In the genomic region with DNA sequence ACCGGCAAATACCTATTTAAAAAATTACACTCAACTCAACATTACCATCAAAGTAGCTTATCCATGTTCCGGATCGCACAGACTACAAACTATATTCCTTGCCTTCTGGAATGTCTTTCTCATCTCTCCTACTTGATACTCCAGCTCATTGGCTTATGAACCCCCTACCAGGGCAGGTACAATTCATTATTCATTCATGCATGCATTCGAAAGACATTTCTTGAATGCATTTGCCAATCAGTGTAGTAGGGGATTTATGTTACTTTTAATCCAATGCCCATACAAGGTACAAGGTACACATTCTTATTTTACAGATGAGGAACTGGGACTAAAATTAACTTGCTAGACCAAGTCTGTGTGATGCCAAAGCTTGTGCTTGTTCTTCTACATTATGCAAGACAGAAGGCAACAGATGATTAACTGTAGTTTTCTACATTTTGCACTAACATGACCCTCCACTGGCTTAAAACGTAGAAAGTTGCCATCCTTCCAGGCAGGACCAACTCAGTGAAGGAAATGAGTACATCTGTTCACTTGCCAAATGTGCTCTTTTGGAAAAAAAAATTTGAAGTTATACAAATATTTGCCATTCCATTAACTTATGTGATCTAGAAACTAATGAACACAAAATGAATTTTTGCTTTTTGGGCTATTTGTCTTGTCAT, we compare ENCODE assay signal across 20 cellular contexts. TPM values are rescaled to one million over a fixed set of nuclear protein-coding genes. Genes with fewer than 3 reads are reported as not detected.
DNase-seq lines count a peak whose midpoint lies in the region; ATAC-seq, FAIRE-seq and TF ChIP-seq lines count a peak whose summit lies in the region.
"Had no signal": no experiment of that assay in that cellular context is flagged by ENCODE, and none has a peak within 500 bp of the region (broad histone marks: within the 10 kb centered on the region; RNA-seq: fewer than 3 reads in every experiment).

No MANE protein-coding gene starts in this region.

- TF ChIP-seq CTCF in A549 (IDR thresholded peaks at IDR 0.05) = no peak
- TF ChIP-seq CTCF in PC-3 (conservative IDR thresholded peaks at IDR 0.05; ENCODE audit: low read depth, low read length) = no peak
- TF ChIP-seq CTCF in glutamatergic neuron (IDR thresholded peaks at IDR 0.05; ENCODE audit: partially characterized antibody, unreplicated experiment) = no peak
- no peak for TF ChIP-seq CTCF in sigmoid colon (IDR thresholded peaks at IDR 0.05)
- TF ChIP-seq CTCF in MM.1S (IDR thresholded peaks at IDR 0.05; ENCODE audit: low read length) = no peak

- H3K27ac Mint-ChIP-seq in glutamatergic neuron (ENCODE audit: unreplicated experiment) = peak overlapping the region; percentile 31
- no peak overlapping the region for H3K27ac Mint-ChIP-seq in activated CD4-positive, alpha-beta T cell treated with anti-CD3 and anti-CD28 coated beads for 36 hours
- H3K27ac Mint-ChIP-seq: activated CD4-positive, alpha-beta memory T cell treated with anti-CD3 and anti-CD28 coated beads, Interleukin-2, amount 10 ng/mL, durations not matched to agents 7 days and 5 days; activated T-helper 1 cell treated with anti-CD3 and anti-CD28 coated beads, Interleukin-12 subunit alpha, Interleukin-12 subunit beta, Interleukin-2, Interleukin-4 antibody, amounts not matched to agents 30 ng/mL and 10 ng/mL and 1 ng/mL, durations not matched to agents 14 hours and 24 hours and 36 hours; dendritic cell treated with granulocyte-macrophage colony-stimulating factor and Interleukin-4, amounts not matched to agents 40 ng/mL and 50 ng/mL, for 4 days; memory B cell had no signal

- H3K9me3 Mint-ChIP-seq in glutamatergic neuron (ENCODE audit: unreplicated experiment) = peaks cover 3% of the 10 kb centered on the region
- H3K9me3 Mint-ChIP-seq in activated CD4-positive, alpha-beta T cell treated with anti-CD3 and anti-CD28 coated beads for 36 hours (ENCODE audit: low read depth) = no peaks in the 10 kb centered on the region
- H3K9me3 Mint-ChIP-seq: activated CD4-positive, alpha-beta memory T cell treated with anti-CD3 and anti-CD28 coated beads, Interleukin-2, amount 10 ng/mL, durations not matched to agents 7 days and 5 days; activated T-helper 1 cell treated with anti-CD3 and anti-CD28 coated beads, Interleukin-12 subunit alpha, Interleukin-12 subunit beta, Interleukin-2, Interleukin-4 antibody, amounts not matched to agents 30 ng/mL and 10 ng/mL and 1 ng/mL, durations not matched to agents 14 hours and 24 hours and 36 hours had no signal

- H3F3A ChIP-seq in PC-3 (ENCODE audit: low read length, unreplicated experiment) (no peaks in the 10 kb centered on the region), MM.1S (ENCODE audit: insufficient read depth, low read length) (no peaks in the 10 kb centered on the region)

- H2AFZ ChIP-seq in PC-3 (ENCODE audit: low read length) (no peak overlapping the region), MM.1S (ENCODE audit: low read length) (no peak overlapping the region)

- no peak overlapping the region for H3K4me3 ChIP-seq in A549
- H3K4me3 ChIP-seq in PC-3 (ENCODE audit: low read length) = no peak overlapping the region
- no peak overlapping the region for H3K4me3 ChIP-seq in sigmoid colon
- no peak overlapping the region for H3K4me3 ChIP-seq in MM.1S (ENCODE audit: low read length)

- no peaks in the 10 kb centered on the region for H3K79me2 ChIP-seq in PC-3 (ENCODE audit: low read length)
- no peaks in the 10 kb centered on the region for H3K79me2 ChIP-seq in MM.1S (ENCODE audit: low read length)

- H3K36me3 Mint-ChIP-seq in glutamatergic neuron (ENCODE audit: unreplicated experiment) = no peaks in the 10 kb centered on the region
- no peaks in the 10 kb centered on the region for H3K36me3 Mint-ChIP-seq in activated CD4-positive, alpha-beta T cell treated with anti-CD3 and anti-CD28 coated beads for 36 hours (ENCODE audit: low read depth)
- H3K36me3 Mint-ChIP-seq: memory B cell had no signal

- no peak for ATAC-seq in A549
- peak; percentile 46 for ATAC-seq in PC-3
- no peak for ATAC-seq in activated CD4-positive, alpha-beta T cell treated with anti-CD3 and anti-CD28 coated beads for 36 hours

- no peaks in the 10 kb centered on the region for H3K9me3 ChIP-seq in A549
- H3K9me3 ChIP-seq in PC-3 (ENCODE audit: low read length) = no peaks in the 10 kb centered on the region
- H3K9me3 ChIP-seq in sigmoid colon = no peaks in the 10 kb centered on the region
- no peaks in the 10 kb centered on the region for H3K9me3 ChIP-seq in MM.1S (replicated peaks; ENCODE audit: insufficient read depth, low read length)
- H3K9me3 ChIP-seq: neutrophil had no signal

- TF ChIP-seq EP300 in A549 (IDR thresholded peaks at IDR 0.05) (no peak), sigmoid colon (IDR thresholded peaks at IDR 0.05) (peak in 1 of 4 donors; percentile 11)

- H4K20me1 ChIP-seq in PC-3 (ENCODE audit: low read length) = no peaks in the 10 kb centered on the region
- H4K20me1 ChIP-seq in MM.1S (ENCODE audit: insufficient read depth, low read length) = no peaks in the 10 kb centered on the region

- H3K27me3 ChIP-seq in PC-3 (ENCODE audit: low read length) (no peaks in the 10 kb centered on the region), sigmoid colon (no peaks in the 10 kb centered on the region), MM.1S (replicated peaks; ENCODE audit: insufficient read depth, low read length) (no peaks in the 10 kb centered on the region)
- H3K27me3 ChIP-seq: neutrophil had no signal

- POLR2A ChIA-PET in A549 (lab: Yijun Ruan, JAX) = no interaction called here
- POLR2A ChIA-PET in PC-3 (lab: Charles Lee; ENCODE audit: unreplicated experiment) = no interaction called here
- POLR2A ChIA-PET in activated CD4-positive, alpha-beta T cell treated with anti-CD3 and anti-CD28 coated beads for 36 hours (lab: Charles Lee) = no interaction called here

- TF ChIP-seq POLR2A in A549 (IDR thresholded peaks at IDR 0.05; ENCODE audit: low read length) (no peak), sigmoid colon (IDR thresholded peaks at IDR 0.05) (no peak)

- TF ChIP-seq RAD21 in A549 (conservative IDR thresholded peaks at IDR 0.05 in 1 of 2, IDR thresholded peaks at IDR 0.05 in 1 of 2) = no peak

- FAIRE-seq in A549 (lab: Jason Lieb, UNC) = peak; percentile 43
- FAIRE-seq: TTC549 had no signal

- WGBS in A549 (ENCODE audit: missing lambda C conversion rate) = 67% methylated on average over 5 of the region's 5 CpGs
- WGBS in sigmoid colon, 2 donors = 89 to 95% methylated on average over 5 of the region's 5 CpGs

- no peak overlapping the region for H3K27ac ChIP-seq in A549
- H3K27ac ChIP-seq in PC-3 (ENCODE audit: low read length) = no peak overlapping the region
- H3K27ac ChIP-seq in sigmoid colon = peak overlapping the region; percentile 39 to 80 (median 74)
- no peak overlapping the region for H3K27ac ChIP-seq in MM.1S (ENCODE audit: low read length)
- H3K27ac ChIP-seq: HL-60, KMS-11, neutrophil had no signal

- no peak overlapping the region for H3K4me3 Mint-ChIP-seq in glutamatergic neuron (ENCODE audit: unreplicated experiment)
- H3K4me3 Mint-ChIP-seq in activated CD4-positive, alpha-beta T cell treated with anti-CD3 and anti-CD28 coated beads for 36 hours = no peak overlapping the region
- H3K4me3 Mint-ChIP-seq: activated CD4-positive, alpha-beta memory T cell treated with anti-CD3 and anti-CD28 coated beads, Interleukin-2, amount 10 ng/mL, durations not matched to agents 7 days and 5 days; activated T-helper 1 cell treated with anti-CD3 and anti-CD28 coated beads, Interleukin-12 subunit alpha, Interleukin-12 subunit beta, Interleukin-2, Interleukin-4 antibody, amounts not matched to agents 30 ng/mL and 10 ng/mL and 1 ng/mL, durations not matched to agents 14 hours and 24 hours and 36 hours; dendritic cell treated with granulocyte-macrophage colony-stimulating factor and Interleukin-4, amounts not matched to agents 40 ng/mL and 50 ng/mL, for 4 days; memory B cell had no signal

- DNase-seq in A549 (ENCODE audit: low read depth in 1 of 2, low spot score in 1 of 2) = no peak
- no peak for DNase-seq in PC-3
- DNase-seq in glutamatergic neuron = no peak
- DNase-seq in sigmoid colon = no peak
- DNase-seq in activated CD4-positive, alpha-beta T cell treated with anti-CD3 and anti-CD28 coated beads for 4 hours = no peak
- DNase-seq in MM.1S = no peak
- DNase-seq in NCI-H2107 treated with DMSO at 0.1 percent for 48 hours (lab: John Stamatoyannopoulos, UW; ENCODE audit: unreplicated experiment) = no peak
- no peak for DNase-seq in activated CD4-positive, alpha-beta T cell treated with anti-CD3 and anti-CD28 coated beads for 36 hours
- DNase-seq: activated CD4-positive, alpha-beta memory T cell treated with anti-CD3 and anti-CD28 coated beads, Interleukin-2, amount 10 ng/mL, durations not matched to agents 7 days and 5 days; anterior cingulate cortex; GF-D8; NCI-H1436; NCI-H226 had no signal

- H3K27me3 Mint-ChIP-seq in glutamatergic neuron (ENCODE audit: unreplicated experiment) = peaks cover 3% of the 10 kb centered on the region
- H3K27me3 Mint-ChIP-seq in activated CD4-positive, alpha-beta T cell treated with anti-CD3 and anti-CD28 coated beads for 36 hours = peaks cover 10% of the 10 kb centered on the region
- H3K27me3 Mint-ChIP-seq: activated CD4-positive, alpha-beta memory T cell treated with anti-CD3 and anti-CD28 coated beads, Interleukin-2, amount 10 ng/mL, durations not matched to agents 7 days and 5 days; dendritic cell treated with granulocyte-macrophage colony-stimulating factor and Interleukin-4, amounts not matched to agents 40 ng/mL and 50 ng/mL, for 4 days had no signal

- no TSS peak for BruUV-seq in PC-3 (replicated peaks; lab: Mats Ljungman, UMichigan)

- H3K9me2 ChIP-seq in PC-3 (replicated peaks; ENCODE audit: low read length) (no peaks in the 10 kb centered on the region), MM.1S (replicated peaks; ENCODE audit: insufficient read depth, low read length) (no peaks in the 10 kb centered on the region)

- CTCF ChIA-PET in A549 (lab: Yijun Ruan, JAX) = interaction anchor here (0.8 kb wide), 1 partner anchor 17 kb away, joined by 3 read pairs; no protein-coding TSS in a partner anchor
- CTCF ChIA-PET in PC-3 (lab: Charles Lee) = no interaction called here
- CTCF ChIA-PET in activated CD4-positive, alpha-beta T cell treated with anti-CD3 and anti-CD28 coated beads for 36 hours (lab: Charles Lee) = interaction anchor here (1.1 kb wide), 1 partner anchor 28 kb away, joined by 3 read pairs; no protein-coding TSS in a partner anchor

- intact Hi-C loops in PC-3 (cut with micrococcal nuclease) = no loop called here
- intact Hi-C loops in sigmoid colon (cut with DNase I) = loop anchor here (5.0 kb wide), 3 partner anchors 56 to 114 kb away; a partner anchor contains a TSS
- intact Hi-C loops in activated CD4-positive, alpha-beta T cell treated with anti-CD3 and anti-CD28 coated beads for 36 hours (cut with DNase I, micrococcal nuclease) = no loop called here

- H3K4me2 ChIP-seq in A549 (0 out of 3 replicates have a peak overlapping the region, but pooled peaks have one; percentile 15), PC-3 (ENCODE audit: low read length) (no peak overlapping the region), MM.1S (ENCODE audit: low read depth, low read length) (no peak overlapping the region)
- H3K4me2 ChIP-seq: KMS-11 had no signal

- H3K9ac ChIP-seq in PC-3 (ENCODE audit: low read length) = no peak overlapping the region
- no peak overlapping the region for H3K9ac ChIP-seq in MM.1S (ENCODE audit: low read length)
- H3K9ac ChIP-seq: KMS-11 had no signal

- H3K4me1 Mint-ChIP-seq in glutamatergic neuron (ENCODE audit: low read depth, unreplicated experiment) = peaks cover 14% of the 10 kb centered on the region
- H3K4me1 Mint-ChIP-seq in activated CD4-positive, alpha-beta T cell treated with anti-CD3 and anti-CD28 coated beads for 36 hours = no peaks in the 10 kb centered on the region
- H3K4me1 Mint-ChIP-seq: activated CD4-positive, alpha-beta memory T cell treated with anti-CD3 and anti-CD28 coated beads, Interleukin-2, amount 10 ng/mL, durations not matched to agents 7 days and 5 days; memory B cell had no signal

- H3K4me1 ChIP-seq in A549 (no peaks in the 10 kb centered on the region), PC-3 (ENCODE audit: insufficient read depth, low read length) (no peaks in the 10 kb centered on the region), sigmoid colon (peaks cover 0 to 56% (median 31%) of the 10 kb centered on the region in 4 donors), MM.1S (ENCODE audit: low read length) (no peaks in the 10 kb centered on the region)

- no peaks in the 10 kb centered on the region for H3K36me3 ChIP-seq in PC-3 (ENCODE audit: low read depth, low read length)
- H3K36me3 ChIP-seq in sigmoid colon = no peaks in the 10 kb centered on the region
- no peaks in the 10 kb centered on the region for H3K36me3 ChIP-seq in MM.1S (replicated peaks; ENCODE audit: insufficient read depth, low read length)
- H3K36me3 ChIP-seq: neutrophil had no signal

RNA-seq across cellular contexts. Expression of a gene that starts 53.7 kb away (rescaled TPM):
- polyA plus RNA-seq in A549 (2011; rRNA removed) = 0.67 and 0.73 TPM in 2 replicates
- 0.38 and 0.39 TPM in 2 replicates for polyA plus RNA-seq in A549 (2012; cell fraction: cytosol; rRNA removed)
- 0.17 and 0.32 TPM in 2 replicates for polyA plus RNA-seq in A549 (2012; cell fraction: nucleus; rRNA removed)
- polyA plus RNA-seq in A549 (2017; fragmentation: RNase III; extraction: RNeasy Plus Mini Kit Qiagen cat#74134 plus additional on column Dnase treatment) = 0.60 to 0.79 TPM (median 0.68 TPM) in 3 replicates
- 0.39 and 0.54 TPM in 2 replicates for polyA minus RNA-seq in A549 (2011; rRNA and poly(A)+ RNA removed)
- 0.77 and 1.0 TPM in 2 replicates for total RNA-seq in PC-3 (2014; rRNA removed)
- total RNA-seq in glutamatergic neuron (ENCODE audit: unreplicated experiment) = 0.66 TPM
- total RNA-seq in sigmoid colon = 10 to 100 TPM; 17.4 to 20.3 (median 17.8) TPM
- polyA plus RNA-seq in sigmoid colon = 1 to 10 TPM in 1 of 3 donors, under 1 TPM in 1, not detected in 1; 0.60 to 6.4 TPM
- not detected for total RNA-seq in activated CD4-positive, alpha-beta T cell treated with anti-CD3 and anti-CD28 coated beads for 36 hours
- total RNA-seq: activated CD4-positive, alpha-beta memory T cell treated with anti-CD3 and anti-CD28 coated beads, Interleukin-2, amount 10 ng/mL, durations not matched to agents 7 days and 5 days; activated T-helper 1 cell treated with anti-CD3 and anti-CD28 coated beads, Interleukin-12 subunit alpha, Interleukin-12 subunit beta, Interleukin-2, Interleukin-4 antibody, amounts not matched to agents 30 ng/mL and 10 ng/mL and 1 ng/mL, durations not matched to agents 14 hours and 24 hours and 36 hours had no signal

Comparison
In these comparisons a context has a peak if more than half of its experiments do, and no peak if none do; other contexts are left out.
1. H3K27ac ChIP-seq: peak in sigmoid colon (4 of 4); none in A549 (0 of 2), PC-3 (single experiment) and MM.1S (single experiment).